Comparison of ENCODE assay signal across 9 cellular contexts in the genomic region with DNA sequence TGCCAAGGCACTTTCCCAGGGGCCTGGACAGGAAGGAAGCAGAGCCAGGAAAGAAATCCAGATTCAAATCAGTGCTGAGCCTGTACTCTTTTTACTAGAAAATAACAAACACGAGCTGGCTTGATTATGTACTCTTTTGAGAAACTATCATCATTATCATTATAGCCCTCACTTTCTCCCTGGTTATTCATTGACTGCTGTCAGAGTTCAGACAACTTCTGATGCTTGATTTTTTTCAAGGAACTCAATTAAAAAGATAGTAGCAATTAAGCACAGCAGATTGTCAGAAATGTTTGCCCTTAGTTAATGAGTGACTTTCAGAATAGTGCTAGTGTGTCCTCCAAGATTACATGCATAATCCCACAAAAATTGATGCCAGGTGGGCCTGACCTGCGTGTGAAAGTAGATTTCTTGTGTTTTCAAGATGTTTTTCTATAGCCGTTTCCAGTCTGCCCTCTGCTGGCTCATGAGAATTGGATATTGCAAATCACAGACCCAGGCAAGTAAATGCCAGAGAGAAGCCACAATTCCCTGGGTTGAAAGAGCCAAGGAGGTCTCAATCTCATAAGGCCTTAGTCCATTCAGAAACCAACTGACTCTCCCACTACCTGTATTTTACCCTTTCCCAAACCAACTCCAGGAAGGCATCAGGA. TPM values are rescaled to one million over a fixed set of nuclear protein-coding genes. Genes with fewer than 3 reads are reported as not detected.
A peak's percentile ranks its signal among the peaks of the same experiment; 100 is the strongest.
DNase-seq lines count a peak whose midpoint lies in the region; ATAC-seq and TF ChIP-seq lines count a peak whose summit lies in the region.
"Had no signal": no experiment of that assay in that cellular context is flagged by ENCODE, and none has a peak within 500 bp of the region (broad histone marks: within the 10 kb centered on the region; RNA-seq: fewer than 3 reads in every experiment).

No MANE protein-coding gene starts in this region.

- no peaks in the 10 kb centered on the region for H3K36me3 Mint-ChIP-seq in CD14-positive monocyte

- H3K9me3 ChIP-seq in WERI-Rb-1 (ENCODE audit: severe bottlenecking) (no peaks in the 10 kb centered on the region), upper lobe of left lung (no peaks in the 10 kb centered on the region)

- TF ChIP-seq CTCF in GM10266 (IDR thresholded peaks at IDR 0.05; ENCODE audit: control insufficient read depth, insufficient read depth, low read depth, missing control alignments), result peak; percentile 37
- TF ChIP-seq CTCF in WERI-Rb-1 (IDR thresholded peaks at IDR 0.05; ENCODE audit: low read depth, low read length), result peak; percentile 44; the same call in 1 of the 2 replicates
- no peak for TF ChIP-seq CTCF in upper lobe of left lung (IDR thresholded peaks at IDR 0.05)
- TF ChIP-seq CTCF in CD14-positive monocyte (IDR thresholded peaks at IDR 0.05), result no peak

- peaks cover 0 to 3% (median 1%) of the 10 kb centered on the region in 3 donors for H3K27me3 Mint-ChIP-seq in CD14-positive monocyte (ENCODE audit: low read depth in 3 of 3)

- H3K4me1 ChIP-seq in upper lobe of left lung, result no peaks in the 10 kb centered on the region

- intact Hi-C loops in CD14-positive monocyte (cut with micrococcal nuclease), result no loop called here

- H3K4me3 ChIP-seq in WERI-Rb-1 (ENCODE audit: low read depth, low read length), result no peak overlapping the region
- no peak overlapping the region for H3K4me3 ChIP-seq in upper lobe of left lung

- peak; percentile 60 for ATAC-seq in HG03342 (IDR thresholded peaks at IDR 0.05; ENCODE audit: unreplicated experiment)
- no peak for ATAC-seq in upper lobe of left lung (ENCODE audit: low FRiP score in 2 of 2)
- ATAC-seq in HG03039 (IDR thresholded peaks at IDR 0.05; ENCODE audit: unreplicated experiment), result no peak
- ATAC-seq: esophagus mucosa had no signal

- TF ChIP-seq POLR2A in upper lobe of left lung (IDR thresholded peaks at IDR 0.05), result no peak

- H3K27me3 ChIP-seq in WERI-Rb-1 (ENCODE audit: insufficient read depth, low read depth, severe bottlenecking), result no peaks in the 10 kb centered on the region
- H3K27me3 ChIP-seq in upper lobe of left lung, result no peaks in the 10 kb centered on the region

- DNase-seq in GM10266 (ENCODE audit: extremely low spot score), result no peak
- peak; percentile 9 for DNase-seq in WERI-Rb-1
- DNase-seq in midbrain (lab: John Stamatoyannopoulos, UW), result peak; percentile 23
- DNase-seq in upper lobe of left lung, result no peak
- DNase-seq in CD14-positive monocyte (ENCODE audit: low spot score), result no peak
- no peak for DNase-seq in activated T-cell treated with anti-CD3 and anti-CD28 coated beads, Interleukin-2, amount 50 U/mL, for 1 hour

- no peak overlapping the region for H3K27ac ChIP-seq in WERI-Rb-1
- no peak overlapping the region for H3K27ac ChIP-seq in upper lobe of left lung

- H3K36me3 ChIP-seq in WERI-Rb-1, result no peaks in the 10 kb centered on the region
- H3K36me3 ChIP-seq in upper lobe of left lung, result no peaks in the 10 kb centered on the region

- no peak for TF ChIP-seq EP300 in upper lobe of left lung (IDR thresholded peaks at IDR 0.05)

- no peaks in the 10 kb centered on the region for H3K4me1 Mint-ChIP-seq in CD14-positive monocyte

- WGBS in upper lobe of left lung, 2 donors, result 11 to 21% methylated on average over 2 to 3 of the region's 3 CpGs

- no peak overlapping the region for H3K27ac Mint-ChIP-seq in CD14-positive monocyte

- H3K4me3 Mint-ChIP-seq in CD14-positive monocyte, result no peak overlapping the region

- H3K9me3 Mint-ChIP-seq in CD14-positive monocyte, result no peaks in the 10 kb centered on the region

RNA-seq across cellular contexts. Expression of gene PNPLA4, which starts 14.3 kb away (rescaled TPM):
- 10 to 100 TPM in 3 of 6 donors, 1 to 10 TPM in 3; 2.1 to 20.4 (median 10.2) TPM for total RNA-seq in upper lobe of left lung
- polyA plus RNA-seq in CD14-positive monocyte, result 10 to 100 TPM; 14.4 to 21.5 TPM

Comparison
In these comparisons a context has a peak if more than half of its experiments do, and no peak if none do; other contexts are left out.
1. DNase-seq: peak in WERI-Rb-1 (single experiment) and midbrain (single experiment); none in GM10266 (single experiment), upper lobe of left lung (0 of 2), CD14-positive monocyte (single experiment) and activated T-cell treated with anti-CD3 and anti-CD28 coated beads, Interleukin-2, amount 50 U/mL, for 1 hour (single experiment).
2. CTCF ChIP-seq: peak in GM10266 (single experiment) and WERI-Rb-1 (single experiment); none in upper lobe of left lung (0 of 6) and CD14-positive monocyte (single experiment).